ENCODE assay signal across 24 cellular contexts in genomic region chr1:117116090-117116783, GRCh38. TPM values are rescaled to one million over a fixed set of nuclear protein-coding genes. Genes with fewer than 3 reads are reported as not detected.
A peak's percentile ranks its signal among the peaks of the same experiment; 100 is the strongest.
DNase-seq lines count a peak whose midpoint lies in the region; ATAC-seq, FAIRE-seq and TF ChIP-seq lines count a peak whose summit lies in the region.
"Had no signal": no experiment of that assay in that cellular context is flagged by ENCODE, and none has a peak within 500 bp of the region (broad histone marks: within the 10 kb centered on the region; RNA-seq: fewer than 3 reads in every experiment).

No MANE protein-coding gene starts in this region.

- no peak overlapping the region for H3K9ac ChIP-seq in K562 (ENCODE audit: insufficient read depth in 1 of 2, low read depth in 2 of 2, low read length in 2 of 2)
- H3K9ac ChIP-seq: BLaER1 treated with 17β-estradiol and CSF1 and Interleukin-3, amounts not matched to agents 10 nM and 100 nM had no signal

- no peaks in the 10 kb centered on the region; the same call in 1 of the 2 replicates for H3F3A ChIP-seq in PC-9 (ENCODE audit: insufficient read depth, low read depth)

- H2AFZ ChIP-seq in K562 (ENCODE audit: low read depth, low read length), result peak overlapping the region; percentile 26; the same call in 1 of the 2 replicates
- H2AFZ ChIP-seq in PC-9, result no peak overlapping the region

- TF ChIP-seq RAD21 in K562 (CRISPR knock-in tag; conservative IDR thresholded peaks at IDR 0.05 in 1 of 2, IDR thresholded peaks at IDR 0.05 in 1 of 2), result no peak

- no peaks in the 10 kb centered on the region for H3K9me1 ChIP-seq in K562 (ENCODE audit: control insufficient read depth, insufficient read depth, low read length)

- H3K27ac ChIP-seq in HEK293 (ENCODE audit: extremely low read depth, low read depth, low read length), result no peak overlapping the region
- no peak overlapping the region for H3K27ac ChIP-seq in K562 (ENCODE audit: extremely low read depth, low read depth, low read length)
- H3K27ac ChIP-seq in pancreas, result peak overlapping the region in 3 of 4 donors; percentile 42 to 51 (median 42)
- no peak overlapping the region for H3K27ac ChIP-seq in PC-9
- H3K27ac ChIP-seq: A549; BLaER1 treated with 17β-estradiol and CSF1 and Interleukin-3, amounts not matched to agents 10 nM and 100 nM had no signal

- ATAC-seq in K562 (peak; percentile 11; the same call in 1 of the 3 replicates), pancreas (no peak), GM19324 (IDR thresholded peaks at IDR 0.05; ENCODE audit: low FRiP score, unreplicated experiment) (no peak)
- ATAC-seq: A549 had no signal

- no peak for TF ChIP-seq EP300 in K562 (IDR thresholded peaks at IDR 0.05; ENCODE audit: low read length)

- H3K79me2 ChIP-seq in K562 (ENCODE audit: control insufficient read depth, insufficient read depth, low read length) (no peaks in the 10 kb centered on the region), PC-9 (ENCODE audit: low read depth) (no peaks in the 10 kb centered on the region)

- H3K4me3 ChIP-seq in HEK293 (ENCODE audit: low read depth, low read length), result no peak overlapping the region
- no peak overlapping the region for H3K4me3 ChIP-seq in K562
- peak overlapping the region in 1 of 4 donors; percentile 13 for H3K4me3 ChIP-seq in pancreas
- H3K4me3 ChIP-seq in PC-9, result no peak overlapping the region
- H3K4me3 ChIP-seq: A549; BLaER1 treated with 17β-estradiol and CSF1 and Interleukin-3, amounts not matched to agents 10 nM and 100 nM had no signal

- BruUV-seq in K562 (replicated peaks; lab: Mats Ljungman, UMichigan) (no TSS peak), PC-9 (replicated peaks; lab: Mats Ljungman, UMichigan) (no TSS peak)

- intact Hi-C loops in K562 (cut with micrococcal nuclease) (no loop called here), pancreas (cut with DNase I) (no loop called here), PC-9 (cut with micrococcal nuclease; ENCODE audit: unreplicated experiment) (no loop called here)

- FAIRE-seq in K562 (lab: Jason Lieb, UNC) (peak; percentile 6), pancreas (lab: Jason Lieb, UNC) (no peak)
- FAIRE-seq: A549, GM12891, GM18507, H54 had no signal

- H3K9me2 ChIP-seq in PC-9 (ENCODE audit: insufficient read depth), result no peaks in the 10 kb centered on the region; the same call in 1 of the 2 replicates

- DNase-seq in K562 (ENCODE audit: extremely low read depth in 1 of 4, low spot score in 3 of 4) (peak in 2 of 4 experiments; percentile 23 to 51), pancreas (no peak), SW480 (ENCODE audit: low spot score) (no peak), PC-9 (no peak)
- DNase-seq in stimulated activated CD4-positive, alpha-beta T cell treated with anti-CD3 and anti-CD28 coated beads, Interleukin-4, amount 100 ng/mL, for 24 hours, result no peak
- DNase-seq: 8988T; ACHN; AML-193; BE2C; Calu3; CD4-positive, alpha-beta T cell; CD8-positive, alpha-beta memory T cell; DMS53; DMS79 treated with DMSO at 0.1 percent for 48 hours; GF-D8; GOT3; HCEC 1CT had no signal

- in situ Hi-C loops in K562 (cut with MboI), result no loop called here

- peaks cover 0 to 62% of the 10 kb centered on the region in 2 experiments; a peak in 2 of 3 replicates for H3K36me3 ChIP-seq in HEK293 (ENCODE audit: control insufficient read depth in 2 of 2, insufficient read depth in 1 of 2, low read length in 2 of 2)
- H3K36me3 ChIP-seq in K562 (ENCODE audit: control insufficient read depth, insufficient read depth, low read length), result peaks cover 5% of the 10 kb centered on the region; the same call in 1 of the 3 replicates
- H3K36me3 ChIP-seq in pancreas, result peaks cover 0 to 32% (median 0%) of the 10 kb centered on the region in 3 donors
- no peaks in the 10 kb centered on the region for H3K36me3 ChIP-seq in PC-9 (ENCODE audit: low read depth)
- H3K36me3 ChIP-seq: BE2C had no signal

- H3K4me2 ChIP-seq in K562 (ENCODE audit: insufficient read depth, low read length), result peak overlapping the region; percentile 33; the same call in 1 of the 2 replicates
- H3K4me2 ChIP-seq in PC-9, result no peak overlapping the region
- H3K4me2 ChIP-seq: A549; BLaER1 treated with 17β-estradiol and CSF1 and Interleukin-3, amounts not matched to agents 10 nM and 100 nM had no signal

- H3K4me1 ChIP-seq in HEK293 (ENCODE audit: control insufficient read depth, insufficient read depth, low read length) (no peaks in the 10 kb centered on the region), K562 (replicated peaks in 1 of 2; ENCODE audit: control insufficient read depth in 2 of 2, insufficient read depth in 2 of 2, low read length in 2 of 2) (peaks cover 6 to 17% of the 10 kb centered on the region in 2 experiments; a peak in 4 of 5 replicates), pancreas (peaks cover 4 to 12% (median 10%) of the 10 kb centered on the region in 3 donors), PC-9 (replicated peaks; ENCODE audit: insufficient read depth) (peaks cover 10% of the 10 kb centered on the region)
- H3K4me1 ChIP-seq: BE2C had no signal

- H3K9me3 ChIP-seq in HEK293 (ENCODE audit: control insufficient read depth, insufficient read depth, low read depth, low read length) (no peaks in the 10 kb centered on the region), K562 (replicated peaks; ENCODE audit: control insufficient read depth, insufficient read depth, low read depth, low read length) (no peaks in the 10 kb centered on the region), pancreas (no peaks in the 10 kb centered on the region), PC-9 (ENCODE audit: insufficient read depth, low read depth) (no peaks in the 10 kb centered on the region)
- H3K9me3 ChIP-seq: A549; BE2C; BLaER1 treated with 17β-estradiol and CSF1 and Interleukin-3, amounts not matched to agents 10 nM and 100 nM had no signal

- H3K27me3 ChIP-seq in K562 (ENCODE audit: control insufficient read depth in 2 of 2, insufficient read depth in 2 of 2, low read length in 2 of 2) (no peaks in the 10 kb centered on the region), pancreas (no peaks in the 10 kb centered on the region), PC-9 (ENCODE audit: insufficient read depth, low read depth) (no peaks in the 10 kb centered on the region)
- H3K27me3 ChIP-seq: BE2C; BLaER1 treated with 17β-estradiol and CSF1 and Interleukin-3, amounts not matched to agents 10 nM and 100 nM had no signal

- 32% methylated on average over 13 of the region's 13 CpGs for WGBS in K562 (ENCODE audit: insufficient coverage, low coverage, missing lambda C conversion rate)
- 65 to 74% methylated on average over 13 of the region's 13 CpGs for WGBS in pancreas, 2 donors

- TF ChIP-seq POLR2A in K562 (conservative IDR thresholded peaks at IDR 0.05), result no peak

- H4K20me1 ChIP-seq in K562 (replicated peaks; ENCODE audit: control insufficient read depth, insufficient read depth, low read length), result no peaks in the 10 kb centered on the region
- no peaks in the 10 kb centered on the region for H4K20me1 ChIP-seq in PC-9 (ENCODE audit: insufficient read depth)
- H4K20me1 ChIP-seq: BLaER1 treated with 17β-estradiol and CSF1 and Interleukin-3, amounts not matched to agents 10 nM and 100 nM had no signal

- POLR2A ChIA-PET in HEK293 (lab: Yijun Ruan, JAX) (no interaction called here), K562 (lab: Yijun Ruan, JAX) (interaction anchor here (0.6 to 1.2 kb wide), 6 partner anchors 17 to 1792 kb away, joined by 3 to 5 read pairs (median 3); no protein-coding TSS in a partner anchor), PC-9 (lab: Charles Lee; ENCODE audit: unreplicated experiment) (interaction anchor here (0.6 kb wide), 2 partner anchors 12 to 251 kb away, joined by 3 to 5 read pairs; partner anchors contain the start of gene MAN1A2)

- TF ChIP-seq CTCF in HEK293 (tag by site-specific recombination; IDR thresholded peaks at IDR 0.05), result no peak
- TF ChIP-seq CTCF in K562 (IDR thresholded peaks at IDR 0.05 in 2 of 3, conservative IDR thresholded peaks at IDR 0.05 in 1 of 3; ENCODE audit: insufficient read depth in 2 of 3, low read depth in 1 of 3, low read length in 3 of 3), result no peak
- TF ChIP-seq CTCF in pancreas (IDR thresholded peaks at IDR 0.05), result no peak
- TF ChIP-seq CTCF in PC-9 (conservative IDR thresholded peaks at IDR 0.05), result no peak

- CTCF ChIA-PET in HEK293 (lab: Yijun Ruan, JAX) (interaction anchor here (1.0 kb wide), 2 partner anchors 12 to 169 kb away, joined by 3 read pairs; no protein-coding TSS in a partner anchor), K562 (lab: Yijun Ruan, JAX; ENCODE audit: low intra/inter-chr PET ratio) (interaction anchor here (0.7 kb wide), 1 partner anchor 12 kb away, joined by 3 read pairs; no protein-coding TSS in a partner anchor), PC-9 (lab: Charles Lee) (interaction anchor here (0.7 kb wide), 1 partner anchor 455 kb away, joined by 7 read pairs; no protein-coding TSS in a partner anchor)

RNA-seq across cellular contexts. Expression of gene TRIM45, which starts 5.3 kb away (rescaled TPM):
- total RNA-seq in K562 (2011; cell fraction: chromatin; rRNA removed; ENCODE audit: low replicate concordance), result 7.6 and 8.0 TPM in 2 replicates
- total RNA-seq in K562 (2011; cell fraction: nucleolus; rRNA removed), result 6.8 TPM in 2 replicates
- total RNA-seq in K562 (2011; cell fraction: nucleoplasm; rRNA removed), result 7.6 and 7.9 TPM in 2 replicates
- 1.9 and 3.1 TPM in 2 replicates for total RNA-seq in K562 (2014; rRNA removed)
- 2.5 and 3.5 TPM in 2 replicates for total RNA-seq in K562 (2014; rRNA removed; fragmentation: Illumina TruSeq; extraction: Trizol)
- total RNA-seq in K562 (2015; rRNA removed; fragmentation: Illumina TruSeq; extraction: Trizol), result 2.2 and 2.3 TPM in 2 replicates
- total RNA-seq in K562 (2021), result 3.6 and 5.3 TPM in 2 replicates
- polyA plus RNA-seq in K562 (2011; rRNA removed), result 5.5 and 6.2 TPM in 2 replicates
- 3.9 and 5.6 TPM in 2 replicates for polyA plus RNA-seq in K562 (2011; cell fraction: cytosol; rRNA removed)
- 13.0 and 17.4 TPM in 2 replicates for polyA plus RNA-seq in K562 (2011; cell fraction: nucleus; rRNA removed)
- polyA plus RNA-seq in K562 (2012), result 2.8 and 3.7 TPM in 2 replicates
- polyA plus RNA-seq in K562 (2014; fragmentation: Illumina TruSeq; extraction: Trizol), result 3.8 and 4.1 TPM in 2 replicates
- 1 to 10 TPM; 2.5 to 4.3 TPM for polyA plus RNA-seq in K562 (2014; fragmentation: Nextera tagmentation; extraction: Ambion mirVana)
- polyA plus RNA-seq in K562 (2014; rRNA removed), result 4.1 and 5.1 TPM in 2 replicates
- 2.6 and 4.2 TPM in 2 replicates for polyA minus RNA-seq in K562 (2011; rRNA and poly(A)+ RNA removed)
- polyA minus RNA-seq in K562 (2011; cell fraction: cytosol; rRNA and poly(A)+ RNA removed), result 1.2 and 4.9 TPM in 2 replicates
- 2.7 and 3.1 TPM in 2 replicates for polyA minus RNA-seq in K562 (2011; cell fraction: nucleus; rRNA and poly(A)+ RNA removed)
- total RNA-seq in pancreas, result 1 to 10 TPM; 2.4 to 6.8 (median 4.9) TPM
- polyA plus RNA-seq in pancreas, result 10 to 100 TPM; 18.2 to 30.1 TPM
- 10.0 and 10.2 TPM in 2 replicates for total RNA-seq in PC-9 (2021)

RNA-seq across cellular contexts. Expression of gene TTF2, which starts 56.1 kb away (rescaled TPM):
- total RNA-seq in K562 (2011; cell fraction: chromatin; rRNA removed; ENCODE audit: low replicate concordance), result 122 and 267 TPM in 2 replicates
- total RNA-seq in K562 (2011; cell fraction: nucleolus; rRNA removed), result 62.4 and 74.7 TPM in 2 replicates
- 84.3 and 104 TPM in 2 replicates for total RNA-seq in K562 (2011; cell fraction: nucleoplasm; rRNA removed)
- total RNA-seq in K562 (2014; rRNA removed), result 36.1 and 36.2 TPM in 2 replicates
- total RNA-seq in K562 (2014; rRNA removed; fragmentation: Illumina TruSeq; extraction: Trizol), result 61.5 and 69.2 TPM in 2 replicates
- 40.0 and 46.1 TPM in 2 replicates for total RNA-seq in K562 (2015; rRNA removed; fragmentation: Illumina TruSeq; extraction: Trizol)
- 62.5 and 63.3 TPM in 2 replicates for total RNA-seq in K562 (2021)
- polyA plus RNA-seq in K562 (2011; rRNA removed), result 71.1 and 77.3 TPM in 2 replicates
- polyA plus RNA-seq in K562 (2011; cell fraction: cytosol; rRNA removed), result 24.3 and 30.5 TPM in 2 replicates
- polyA plus RNA-seq in K562 (2011; cell fraction: nucleus; rRNA removed), result 108 and 124 TPM in 2 replicates
- 32.8 and 42.0 TPM in 2 replicates for polyA plus RNA-seq in K562 (2012)
- polyA plus RNA-seq in K562 (2014; fragmentation: Illumina TruSeq; extraction: Trizol), result 36.0 and 42.1 TPM in 2 replicates
- polyA plus RNA-seq in K562 (2014; fragmentation: Nextera tagmentation; extraction: Ambion mirVana), result 10 to 100 TPM in 1 of 2 experiments, 1 to 10 TPM in 1; 9.4 to 10.5 TPM
- polyA plus RNA-seq in K562 (2014; rRNA removed), result 36.6 and 41.3 TPM in 2 replicates
- 55.0 and 68.2 TPM in 2 replicates for polyA minus RNA-seq in K562 (2011; rRNA and poly(A)+ RNA removed)
- polyA minus RNA-seq in K562 (2011; cell fraction: cytosol; rRNA and poly(A)+ RNA removed), result 30.9 and 39.0 TPM in 2 replicates
- 48.9 and 88.3 TPM in 2 replicates for polyA minus RNA-seq in K562 (2011; cell fraction: nucleus; rRNA and poly(A)+ RNA removed)
- total RNA-seq in pancreas, result 10 to 100 TPM in 1 of 6 donors, 1 to 10 TPM in 5; 3.5 to 16.5 (median 5.5) TPM
- polyA plus RNA-seq in pancreas, result 1 to 10 TPM; 2.0 to 3.1 TPM
- total RNA-seq in PC-9 (2021), result 62.2 and 63.4 TPM in 2 replicates

Comparison
In these comparisons a context has a peak if more than half of its experiments do, and no peak if none do; other contexts are left out.
1. H3K27ac ChIP-seq: peak in pancreas (3 of 4); none in HEK293 (single experiment), K562 (single experiment) and PC-9 (single experiment).
2. Of the 44 proteins assayed by ChIP-seq in both K562 and HEK293: peak only in K562: none; only in HEK293: none; in both: ZNF121; in neither: 43.